ENCODE assay signal across 14 cellular contexts in the genomic region with DNA sequence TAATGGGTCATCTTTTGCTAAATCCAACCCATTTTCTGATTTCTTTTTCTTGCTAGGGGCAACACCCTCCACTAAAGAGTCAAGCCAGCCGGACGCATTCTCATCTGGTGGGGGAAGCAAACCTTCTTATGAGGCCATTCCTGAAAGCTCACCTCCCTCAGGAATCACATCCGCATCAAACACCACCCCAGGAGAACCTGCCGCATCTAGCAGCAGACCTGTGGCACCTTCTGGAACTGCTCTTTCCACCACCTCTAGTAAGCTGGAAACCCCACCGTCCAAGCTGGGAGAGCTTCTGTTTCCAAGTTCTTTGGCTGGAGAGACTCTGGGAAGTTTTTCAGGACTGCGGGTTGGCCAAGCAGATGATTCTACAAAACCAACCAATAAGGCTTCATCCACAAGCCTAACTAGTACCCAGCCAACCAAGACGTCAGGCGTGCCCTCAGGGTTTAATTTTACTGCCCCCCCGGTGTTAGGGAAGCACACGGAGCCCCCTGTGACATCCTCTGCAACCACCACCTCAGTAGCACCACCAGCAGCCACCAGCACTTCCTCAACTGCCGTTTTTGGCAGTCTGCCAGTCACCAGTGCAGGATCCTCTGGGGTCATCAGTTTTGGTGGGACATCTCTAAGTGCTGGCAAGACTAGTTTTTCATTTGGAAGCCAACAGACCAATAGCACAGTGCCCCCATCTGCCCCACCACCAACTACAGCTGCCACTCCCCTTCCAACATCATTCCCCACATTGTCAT.
A peak's percentile ranks its signal among the peaks of the same experiment; 100 is the strongest.
DNase-seq lines count a peak whose midpoint lies in the region; ATAC-seq and TF ChIP-seq lines count a peak whose summit lies in the region.
"Had no signal": no experiment of that assay in that cellular context is flagged by ENCODE, and none has a peak within 500 bp of the region (broad histone marks: within the 10 kb centered on the region; RNA-seq: fewer than 3 reads in every experiment).

No MANE protein-coding gene starts in this region.

- H3K4me1 Mint-ChIP-seq in activated CD8-positive, alpha-beta T cell treated with anti-CD3 and anti-CD28 coated beads for 36 hours (ENCODE audit: low read depth): no peaks in the 10 kb centered on the region

- no peak overlapping the region for H3K4me3 Mint-ChIP-seq in activated CD8-positive, alpha-beta T cell treated with anti-CD3 and anti-CD28 coated beads for 36 hours

- peaks cover 59% of the 10 kb centered on the region for H3K36me3 Mint-ChIP-seq in activated CD8-positive, alpha-beta T cell treated with anti-CD3 and anti-CD28 coated beads for 36 hours (ENCODE audit: low read depth)

- H3K18ac ChIP-seq in mesendoderm (ENCODE audit: low read length): no peak overlapping the region

- H2BK15ac ChIP-seq in mesendoderm (replicated peaks; ENCODE audit: low read depth): no peak overlapping the region

- CTCF ChIA-PET in activated CD8-positive, alpha-beta T cell treated with anti-CD3 and anti-CD28 coated beads for 36 hours (lab: Charles Lee): interaction anchor here (0.9 to 3.2 kb wide), 5 partner anchors 15 to 139 kb away, joined by 4 to 14 read pairs (median 5); no protein-coding TSS in a partner anchor

- H3K23ac ChIP-seq in mesendoderm (ENCODE audit: low read length): no peak overlapping the region

- H2BK120ac ChIP-seq in mesendoderm (ENCODE audit: low read depth, low read length): no peak overlapping the region

- no peaks in the 10 kb centered on the region for H3K27me3 Mint-ChIP-seq in activated CD8-positive, alpha-beta T cell treated with anti-CD3 and anti-CD28 coated beads for 36 hours

- TF ChIP-seq CTCF in cardiac muscle cell (IDR thresholded peaks at IDR 0.05; ENCODE audit: low read depth, low read length): no peak
- no peak for TF ChIP-seq CTCF in activated CD8-positive, alpha-beta T cell treated with anti-CD3 and anti-CD28 coated beads for 36 hours (IDR thresholded peaks at IDR 0.05)
- no peak for TF ChIP-seq CTCF in spleen (IDR thresholded peaks at IDR 0.05 in 8 of 11, conservative IDR thresholded peaks at IDR 0.05 in 3 of 11)

- H3K4me1 ChIP-seq in cardiac muscle cell (ENCODE audit: low read depth) (no peaks in the 10 kb centered on the region), spleen (peaks cover 0 to under 1% (median 0%) of the 10 kb centered on the region in 6 donors), mesendoderm (ENCODE audit: control insufficient read depth, low read depth, low read length) (no peaks in the 10 kb centered on the region)

- no peak overlapping the region for H4K8ac ChIP-seq in mesendoderm (ENCODE audit: low read depth, low read length)

- H4K5ac ChIP-seq in mesendoderm (ENCODE audit: low read length): no peak overlapping the region

- H3K4me3 ChIP-seq in cardiac muscle cell: no peak overlapping the region
- no peak overlapping the region for H3K4me3 ChIP-seq in spleen
- no peak overlapping the region for H3K4me3 ChIP-seq in mesendoderm (ENCODE audit: low read length)

- no peak for DNase-seq in cardiac muscle cell (ENCODE audit: low read depth in 1 of 2, low spot score in 1 of 2)
- DNase-seq in left ventricle myocardium superior: no peak
- peak; percentile 54 to 60 for DNase-seq in Kasumi-1 (lab: John Stamatoyannopoulos, UW)
- no peak for DNase-seq in activated CD8-positive, alpha-beta T cell treated with anti-CD3 and anti-CD28 coated beads for 36 hours
- DNase-seq in spleen: no peak
- DNase-seq in NCI-H226: no peak
- DNase-seq in mesendoderm: no peak
- DNase-seq: NCI-H1417 treated with DMSO at 0.1 percent for 48 hours, NCI-H2029 treated with DMSO at 0.1 percent for 48 hours, Right ventricle myocardium superior, SK-N-SH had no signal

- no peaks in the 10 kb centered on the region for H3K79me1 ChIP-seq in mesendoderm (ENCODE audit: low read length)

- TF ChIP-seq POLR2A in spleen (IDR thresholded peaks at IDR 0.05): no peak

- 63 to 70% (median 68%) methylated on average over 9 to 11 of the region's 11 CpGs for WGBS in spleen, 5 donors
- no CpG with 5 or more reads among the region's 11 CpGs for WGBS in mesendoderm (ENCODE audit: extremely low coverage, insufficient coverage, low lambda C conversion rate)

- no peak overlapping the region for H3K9ac ChIP-seq in mesendoderm (ENCODE audit: low read length)
- H3K9ac ChIP-seq: SK-N-SH had no signal

- H3K27ac Mint-ChIP-seq in activated CD8-positive, alpha-beta T cell treated with anti-CD3 and anti-CD28 coated beads for 36 hours: peak overlapping the region; percentile 15

- no peak overlapping the region for H2BK5ac ChIP-seq in mesendoderm (ENCODE audit: low read length)

- no peaks in the 10 kb centered on the region for H3K27me3 ChIP-seq in cardiac muscle cell
- no peaks in the 10 kb centered on the region for H3K27me3 ChIP-seq in spleen (replicated peaks in 1 of 7)
- no peaks in the 10 kb centered on the region for H3K27me3 ChIP-seq in mesendoderm (ENCODE audit: insufficient read depth, low read length, poor library complexity)

- H3K9me3 Mint-ChIP-seq in activated CD8-positive, alpha-beta T cell treated with anti-CD3 and anti-CD28 coated beads for 36 hours: no peaks in the 10 kb centered on the region

- H3K27ac ChIP-seq in cardiac muscle cell: peak overlapping the region; percentile 22
- no peak overlapping the region for H3K27ac ChIP-seq in spleen
- H3K27ac ChIP-seq in mesendoderm (ENCODE audit: low read depth, low read length): no peak overlapping the region

- H3K4me2 ChIP-seq in mesendoderm (ENCODE audit: low read length): no peak overlapping the region
- H3K4me2 ChIP-seq: SK-N-SH had no signal

- intact Hi-C loops in left ventricle myocardium superior (cut with micrococcal nuclease): no loop called here
- intact Hi-C loops in activated CD8-positive, alpha-beta T cell treated with anti-CD3 and anti-CD28 coated beads for 36 hours (cut with micrococcal nuclease): no loop called here
- intact Hi-C loops in spleen (cut with DNase I; ENCODE audit: low total_unique reads): no loop called here

- H3K79me2 ChIP-seq in mesendoderm (ENCODE audit: control insufficient read depth, insufficient read depth, low read length): no peaks in the 10 kb centered on the region

- peaks cover 30% of the 10 kb centered on the region for H3K36me3 ChIP-seq in cardiac muscle cell
- peaks cover 0 to 99% (median 73%) of the 10 kb centered on the region in 6 donors for H3K36me3 ChIP-seq in spleen
- peaks cover 5% of the 10 kb centered on the region for H3K36me3 ChIP-seq in mesendoderm (ENCODE audit: control insufficient read depth, insufficient read depth, low read length)

- H2AK5ac ChIP-seq in mesendoderm (ENCODE audit: low read length): no peak overlapping the region

- no peak overlapping the region for H3K4ac ChIP-seq in mesendoderm (ENCODE audit: low read depth, low read length)

- H3K9me3 ChIP-seq in cardiac muscle cell (ENCODE audit: low read depth) (no peaks in the 10 kb centered on the region), spleen (no peaks in the 10 kb centered on the region)
- H3K9me3 ChIP-seq: SK-N-SH had no signal

- no peak for ATAC-seq in left ventricle myocardium superior
- ATAC-seq in activated CD8-positive, alpha-beta T cell treated with anti-CD3 and anti-CD28 coated beads for 36 hours: no peak
- no peak for ATAC-seq in HG03469 (IDR thresholded peaks at IDR 0.05; ENCODE audit: unreplicated experiment)
- ATAC-seq: HCT116, Panc1 had no signal

- POLR2A ChIA-PET in activated CD8-positive, alpha-beta T cell treated with anti-CD3 and anti-CD28 coated beads for 36 hours (lab: Charles Lee): interaction anchor here (0.6 to 1.9 kb wide), 3 partner anchors 10 to 139 kb away, joined by 3 to 4 read pairs (median 3); no protein-coding TSS in a partner anchor

- no peak overlapping the region for H3K56ac ChIP-seq in mesendoderm (ENCODE audit: low read length)

Comparison
In these comparisons a context has a peak if more than half of its experiments do, and no peak if none do; other contexts are left out.
1. DNase-seq: peak in Kasumi-1 (2 of 2); none in cardiac muscle cell (0 of 2), left ventricle myocardium superior (single experiment), activated CD8-positive, alpha-beta T cell treated with anti-CD3 and anti-CD28 coated beads for 36 hours (single experiment), spleen (single experiment), NCI-H226 (single experiment) and mesendoderm (single experiment).